Comparison of ENCODE assay signal across 1 cellular context in genomic region chr18:9017170-9017899, GRCh38.
TF ChIP-seq lines count a peak whose summit lies in the region.

No MANE protein-coding gene starts in this region.

TF ChIP-seq in HepG2, 621 proteins besides CTCF, POLR2A, EP300 and RAD21 (continued from another document and continues in another):
- TF ChIP-seq BATF2 (CRISPR knock-in tag; IDR thresholded peaks at IDR 0.05): no peak
- TF ChIP-seq RORA (CRISPR knock-in tag; IDR thresholded peaks at IDR 0.05): no peak
- no peak for TF ChIP-seq ZNF574 (CRISPR knock-in tag; IDR thresholded peaks at IDR 0.05)
- peak; percentile 61; the same call in 1 of the 2 replicates for TF ChIP-seq ZNF263 (CRISPR knock-in tag; IDR thresholded peaks at IDR 0.05)
- TF ChIP-seq MAFF (IDR thresholded peaks at IDR 0.05; ENCODE audit: low read depth, low read length): peak; percentile 66
- TF ChIP-seq ZFX (CRISPR knock-in tag; IDR thresholded peaks at IDR 0.05; ENCODE audit: low read depth): 0 out of 2 replicates have a peak, but pooled peaks have one; percentile 6
- no peak for TF ChIP-seq HHEX (CRISPR knock-in tag; IDR thresholded peaks at IDR 0.05)
- TF ChIP-seq ZNF33B (CRISPR knock-in tag; IDR thresholded peaks at IDR 0.05): no peak
- TF ChIP-seq SSRP1 (CRISPR knock-in tag; IDR thresholded peaks at IDR 0.05): no peak
- no peak for TF ChIP-seq TERF1 (CRISPR knock-in tag; IDR thresholded peaks at IDR 0.05)
- TF ChIP-seq REPIN1 (CRISPR knock-in tag; IDR thresholded peaks at IDR 0.05; ENCODE audit: borderline replicate concordance, low read depth): no peak
- no peak for TF ChIP-seq SUZ12 (IDR thresholded peaks at IDR 0.05; ENCODE audit: low read depth, low read length)
- TF ChIP-seq GATA4 (IDR thresholded peaks at IDR 0.05; ENCODE audit: borderline replicate concordance, low read depth): no peak
- TF ChIP-seq JUNB (CRISPR knock-in tag; IDR thresholded peaks at IDR 0.05; ENCODE audit: borderline replicate concordance): no peak
- TF ChIP-seq HMGA1 (CRISPR knock-in tag; conservative IDR thresholded peaks at IDR 0.05): no peak
- TF ChIP-seq PBX2 (CRISPR knock-in tag; IDR thresholded peaks at IDR 0.05): no peak
- 0 out of 2 replicates have a peak, but pooled peaks have one; percentile 43 for TF ChIP-seq ZNF142 (CRISPR knock-in tag; IDR thresholded peaks at IDR 0.05)
- TF ChIP-seq KAT2B (IDR thresholded peaks at IDR 0.05; ENCODE audit: borderline replicate concordance, low read depth, low read length): no peak
- no peak for TF ChIP-seq ELK4 (CRISPR knock-in tag; IDR thresholded peaks at IDR 0.05; ENCODE audit: borderline replicate concordance)
- TF ChIP-seq SNRNP70 (IDR thresholded peaks at IDR 0.05; ENCODE audit: low read depth, low read length): no peak
- no peak for TF ChIP-seq ONECUT2 (CRISPR knock-in tag; IDR thresholded peaks at IDR 0.05)
- no peak for TF ChIP-seq IKZF5 (CRISPR knock-in tag; IDR thresholded peaks at IDR 0.05)
- no peak for TF ChIP-seq NFATC3 (CRISPR knock-in tag; IDR thresholded peaks at IDR 0.05)
- TF ChIP-seq PHF8 (CRISPR knock-in tag; IDR thresholded peaks at IDR 0.05): peak; percentile 50; the same call in 1 of the 2 replicates
- TF ChIP-seq ZNF770 (CRISPR knock-in tag; IDR thresholded peaks at IDR 0.05): no peak
- 0 out of 2 replicates have a peak, but pooled peaks have one; percentile 22 for TF ChIP-seq NFAT5 (CRISPR knock-in tag; IDR thresholded peaks at IDR 0.05)
- TF ChIP-seq NCOR1 (IDR thresholded peaks at IDR 0.05; ENCODE audit: borderline replicate concordance, low read length): no peak
- no peak for TF ChIP-seq ELF1 (CRISPR knock-in tag; IDR thresholded peaks at IDR 0.05)
- TF ChIP-seq ZNF557 (CRISPR knock-in tag; IDR thresholded peaks at IDR 0.05): no peak
- peak; percentile 21; the same call in 1 of the 2 replicates for TF ChIP-seq NFKB2 (CRISPR knock-in tag; IDR thresholded peaks at IDR 0.05; ENCODE audit: borderline replicate concordance)
- TF ChIP-seq MED1 (CRISPR knock-in tag; IDR thresholded peaks at IDR 0.05): no peak
- 0 out of 2 replicates have a peak, but pooled peaks have one; percentile 30 for TF ChIP-seq ZNF274 (CRISPR knock-in tag; IDR thresholded peaks at IDR 0.05)
- TF ChIP-seq FOSL2 (CRISPR knock-in tag; IDR thresholded peaks at IDR 0.05): peak; percentile 82
- TF ChIP-seq HNF1B (CRISPR knock-in tag; IDR thresholded peaks at IDR 0.05): 0 out of 2 replicates have a peak, but pooled peaks have one; percentile 24
